Comparison of ENCODE assay signal across 8 cellular contexts in genomic region chr7:109059089-109059488, GRCh38.
"Had no signal": no experiment of that assay in that cellular context is flagged by ENCODE, and none has a peak within 500 bp of the region (broad histone marks: within the 10 kb centered on the region; RNA-seq: fewer than 3 reads in every experiment).

No MANE protein-coding gene starts in this region.

- ATAC-seq: HepG2 had no signal

- H3K36me3 Mint-ChIP-seq: IgD-negative memory B cell had no signal

- DNase-seq: GM23248, GOT3, H7, HCEC 1CT, KBM-7 had no signal

- H3K27ac Mint-ChIP-seq: IgD-negative memory B cell had no signal

- H3K4me3 Mint-ChIP-seq: IgD-negative memory B cell had no signal

- H2AFZ ChIP-seq: GM23248 had no signal

- H3K27ac ChIP-seq: GM23248, HL-60 had no signal

- H3K27me3 Mint-ChIP-seq: IgD-negative memory B cell had no signal

- H3K9ac ChIP-seq: GM23248 had no signal

- H3K4me3 ChIP-seq: GM23248 had no signal

- H3K4me1 Mint-ChIP-seq: IgD-negative memory B cell had no signal
